8 cellular contexts compared by ENCODE assay signal in genomic region chr10:6406220-6407033, GRCh38.
DNase-seq lines count a peak whose midpoint lies in the region; ATAC-seq and TF ChIP-seq lines count a peak whose summit lies in the region.
"Had no signal": no experiment of that assay in that cellular context is flagged by ENCODE, and none has a peak within 500 bp of the region (broad histone marks: within the 10 kb centered on the region; RNA-seq: fewer than 3 reads in every experiment).

No MANE protein-coding gene starts in this region.

- H3K27me3 ChIP-seq in Karpas-422 (ENCODE audit: low read length) (no peaks in the 10 kb centered on the region), right lobe of liver (no peaks in the 10 kb centered on the region)

- no peaks in the 10 kb centered on the region for H3K79me2 ChIP-seq in Karpas-422 (ENCODE audit: low read length)

- H3K4me1 ChIP-seq in Karpas-422 (ENCODE audit: low read length) (peaks cover 3% of the 10 kb centered on the region), right lobe of liver (peaks cover 0 to 7% (median under 1%) of the 10 kb centered on the region in 4 donors)

- H4K20me1 ChIP-seq in Karpas-422 (ENCODE audit: insufficient read depth, low read depth, low read length), result no peaks in the 10 kb centered on the region

- H3K27ac Mint-ChIP-seq in activated naive CD8-positive, alpha-beta T cell treated with anti-CD3 and anti-CD28 coated beads for 36 hours, result peak overlapping the region; percentile 68
- H3K27ac Mint-ChIP-seq: memory B cell had no signal

- ATAC-seq in right lobe of liver (no peak), GM19023 (IDR thresholded peaks at IDR 0.05; ENCODE audit: unreplicated experiment) (no peak)

- no peak overlapping the region for H3K9ac ChIP-seq in Karpas-422 (ENCODE audit: low read length)

- H3K9me2 ChIP-seq in Karpas-422 (replicated peaks; ENCODE audit: insufficient read depth, low read length), result no peaks in the 10 kb centered on the region

- H3K36me3 Mint-ChIP-seq in activated naive CD8-positive, alpha-beta T cell treated with anti-CD3 and anti-CD28 coated beads for 36 hours, result peaks cover 3% of the 10 kb centered on the region
- H3K36me3 Mint-ChIP-seq: memory B cell had no signal

- no peaks in the 10 kb centered on the region for H3K36me3 ChIP-seq in Karpas-422 (ENCODE audit: insufficient read depth, low read length)
- H3K36me3 ChIP-seq in right lobe of liver, result no peaks in the 10 kb centered on the region

- H3K4me1 Mint-ChIP-seq in activated naive CD8-positive, alpha-beta T cell treated with anti-CD3 and anti-CD28 coated beads for 36 hours, result peaks cover 41% of the 10 kb centered on the region

- H3K9me3 ChIP-seq in Karpas-422 (ENCODE audit: low read length) (no peaks in the 10 kb centered on the region), right lobe of liver (no peaks in the 10 kb centered on the region)

- peaks cover 7% of the 10 kb centered on the region for H3K27me3 Mint-ChIP-seq in activated naive CD8-positive, alpha-beta T cell treated with anti-CD3 and anti-CD28 coated beads for 36 hours

- no peak for TF ChIP-seq POLR2A in right lobe of liver (IDR thresholded peaks at IDR 0.05)

- WGBS in right lobe of liver (ENCODE audit: insufficient coverage, low coverage, low lambda C conversion rate, missing lambda C conversion rate), result 53% methylated on average over 10 of the region's 10 CpGs

- intact Hi-C loops in right lobe of liver (cut with DNase I), result loop anchor here in 1 of 2 donors (10.0 kb wide), 1 partner anchor 302 kb away; no protein-coding TSS in a partner anchor

- TF ChIP-seq CTCF in right lobe of liver (IDR thresholded peaks at IDR 0.05), result peak; percentile 36 to 44 (median 40)

- no peak overlapping the region for H3K27ac ChIP-seq in Karpas-422 (ENCODE audit: low read length)
- no peak overlapping the region for H3K27ac ChIP-seq in right lobe of liver

- no peak overlapping the region for H2AFZ ChIP-seq in Karpas-422 (ENCODE audit: low read length)

- H3K4me2 ChIP-seq in Karpas-422 (ENCODE audit: low read depth, low read length, poor library complexity, severe bottlenecking), result no peak overlapping the region

- DNase-seq in EH (ENCODE audit: low read depth) (peak; percentile 40), Karpas-422 (peak; percentile 72), right lobe of liver (no peak), epidermal melanocyte (ENCODE audit: insufficient read length, low spot score) (no peak), NCI-H1105 treated with DMSO at 0.1 percent for 48 hours (lab: John Stamatoyannopoulos, UW) (no peak)
- DNase-seq in activated naive CD8-positive, alpha-beta T cell treated with anti-CD3 and anti-CD28 coated beads for 36 hours, result no peak

- no peak overlapping the region for H3K4me3 ChIP-seq in Karpas-422 (ENCODE audit: low read length)
- no peak overlapping the region for H3K4me3 ChIP-seq in right lobe of liver

- H3K4me3 Mint-ChIP-seq in activated naive CD8-positive, alpha-beta T cell treated with anti-CD3 and anti-CD28 coated beads for 36 hours, result no peak overlapping the region
- H3K4me3 Mint-ChIP-seq: memory B cell had no signal

- no peaks in the 10 kb centered on the region for H3K9me3 Mint-ChIP-seq in activated naive CD8-positive, alpha-beta T cell treated with anti-CD3 and anti-CD28 coated beads for 36 hours
- H3K9me3 Mint-ChIP-seq: memory B cell had no signal

Comparison
In these comparisons a context has a peak if more than half of its experiments do, and no peak if none do; other contexts are left out.
1. DNase-seq: peak in EH (single experiment) and Karpas-422 (single experiment); none in activated naive CD8-positive, alpha-beta T cell treated with anti-CD3 and anti-CD28 coated beads for 36 hours (single experiment), right lobe of liver (0 of 3), epidermal melanocyte (single experiment) and NCI-H1105 treated with DMSO at 0.1 percent for 48 hours (single experiment).